ENCODE assay signal across 2 cellular contexts in the genomic region with DNA sequence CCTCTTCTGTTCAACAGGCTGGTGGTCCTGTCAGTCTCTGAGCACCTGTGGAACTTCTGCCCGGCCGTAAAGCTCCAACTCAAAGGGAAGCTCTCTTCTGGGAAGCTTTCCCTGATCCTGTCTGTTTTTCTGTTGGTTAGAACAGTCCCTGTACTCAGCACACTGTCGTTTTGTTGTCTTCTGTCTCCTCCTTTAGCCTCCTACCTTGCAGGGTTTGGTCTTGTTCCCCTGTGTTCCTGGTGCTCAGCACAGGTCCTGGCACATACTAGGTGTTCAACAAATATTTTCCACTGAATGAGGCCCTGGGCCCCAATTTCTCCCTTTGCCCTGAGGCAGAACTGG.
TF ChIP-seq lines count a peak whose summit lies in the region.

No MANE protein-coding gene starts in this region.

TF ChIP-seq in GM23338, 12 proteins besides CTCF, POLR2A, EP300 and RAD21 (continued from another document):
- TF ChIP-seq NANOG (IDR thresholded peaks at IDR 0.05; ENCODE audit: borderline replicate concordance) = no peak

TF ChIP-seq in WTC11, 78 proteins besides CTCF, POLR2A, EP300 and RAD21:
- TF ChIP-seq, protein P1, sequence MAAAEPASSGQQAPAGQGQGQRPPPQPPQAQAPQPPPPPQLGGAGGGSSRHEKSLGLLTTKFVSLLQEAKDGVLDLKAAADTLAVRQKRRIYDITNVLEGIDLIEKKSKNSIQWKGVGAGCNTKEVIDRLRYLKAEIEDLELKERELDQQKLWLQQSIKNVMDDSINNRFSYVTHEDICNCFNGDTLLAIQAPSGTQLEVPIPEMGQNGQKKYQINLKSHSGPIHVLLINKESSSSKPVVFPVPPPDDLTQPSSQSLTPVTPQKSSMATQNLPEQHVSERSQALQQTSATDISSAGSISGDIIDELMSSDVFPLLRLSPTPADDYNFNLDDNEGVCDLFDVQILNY (CRISPR knock-in tag; IDR thresholded peaks at IDR 0.05) = no peak
- TF ChIP-seq, protein P2, sequence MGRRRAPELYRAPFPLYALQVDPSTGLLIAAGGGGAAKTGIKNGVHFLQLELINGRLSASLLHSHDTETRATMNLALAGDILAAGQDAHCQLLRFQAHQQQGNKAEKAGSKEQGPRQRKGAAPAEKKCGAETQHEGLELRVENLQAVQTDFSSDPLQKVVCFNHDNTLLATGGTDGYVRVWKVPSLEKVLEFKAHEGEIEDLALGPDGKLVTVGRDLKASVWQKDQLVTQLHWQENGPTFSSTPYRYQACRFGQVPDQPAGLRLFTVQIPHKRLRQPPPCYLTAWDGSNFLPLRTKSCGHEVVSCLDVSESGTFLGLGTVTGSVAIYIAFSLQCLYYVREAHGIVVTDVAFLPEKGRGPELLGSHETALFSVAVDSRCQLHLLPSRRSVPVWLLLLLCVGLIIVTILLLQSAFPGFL (CRISPR knock-in tag; IDR thresholded peaks at IDR 0.05; ENCODE audit: borderline replicate concordance) = no peak
- TF ChIP-seq EMX1 (CRISPR knock-in tag; IDR thresholded peaks at IDR 0.05) (no peak), NFATC4 (CRISPR knock-in tag; IDR thresholded peaks at IDR 0.05) (no peak), NR3C1 (CRISPR knock-in tag; conservative IDR thresholded peaks at IDR 0.05; ENCODE audit: low read depth) (no peak), ZNF263 (CRISPR knock-in tag; IDR thresholded peaks at IDR 0.05; ENCODE audit: low read depth) (no peak), TEAD1 (CRISPR knock-in tag; IDR thresholded peaks at IDR 0.05) (no peak), ZNF423 (CRISPR knock-in tag; IDR thresholded peaks at IDR 0.05) (no peak), ZNF138 (CRISPR knock-in tag; conservative IDR thresholded peaks at IDR 0.05) (no peak)
- TF ChIP-seq, protein P3, sequence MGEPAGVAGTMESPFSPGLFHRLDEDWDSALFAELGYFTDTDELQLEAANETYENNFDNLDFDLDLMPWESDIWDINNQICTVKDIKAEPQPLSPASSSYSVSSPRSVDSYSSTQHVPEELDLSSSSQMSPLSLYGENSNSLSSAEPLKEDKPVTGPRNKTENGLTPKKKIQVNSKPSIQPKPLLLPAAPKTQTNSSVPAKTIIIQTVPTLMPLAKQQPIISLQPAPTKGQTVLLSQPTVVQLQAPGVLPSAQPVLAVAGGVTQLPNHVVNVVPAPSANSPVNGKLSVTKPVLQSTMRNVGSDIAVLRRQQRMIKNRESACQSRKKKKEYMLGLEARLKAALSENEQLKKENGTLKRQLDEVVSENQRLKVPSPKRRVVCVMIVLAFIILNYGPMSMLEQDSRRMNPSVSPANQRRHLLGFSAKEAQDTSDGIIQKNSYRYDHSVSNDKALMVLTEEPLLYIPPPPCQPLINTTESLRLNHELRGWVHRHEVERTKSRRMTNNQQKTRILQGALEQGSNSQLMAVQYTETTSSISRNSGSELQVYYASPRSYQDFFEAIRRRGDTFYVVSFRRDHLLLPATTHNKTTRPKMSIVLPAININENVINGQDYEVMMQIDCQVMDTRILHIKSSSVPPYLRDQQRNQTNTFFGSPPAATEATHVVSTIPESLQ (CRISPR knock-in tag; IDR thresholded peaks at IDR 0.05) = no peak
- TF ChIP-seq, protein P4, sequence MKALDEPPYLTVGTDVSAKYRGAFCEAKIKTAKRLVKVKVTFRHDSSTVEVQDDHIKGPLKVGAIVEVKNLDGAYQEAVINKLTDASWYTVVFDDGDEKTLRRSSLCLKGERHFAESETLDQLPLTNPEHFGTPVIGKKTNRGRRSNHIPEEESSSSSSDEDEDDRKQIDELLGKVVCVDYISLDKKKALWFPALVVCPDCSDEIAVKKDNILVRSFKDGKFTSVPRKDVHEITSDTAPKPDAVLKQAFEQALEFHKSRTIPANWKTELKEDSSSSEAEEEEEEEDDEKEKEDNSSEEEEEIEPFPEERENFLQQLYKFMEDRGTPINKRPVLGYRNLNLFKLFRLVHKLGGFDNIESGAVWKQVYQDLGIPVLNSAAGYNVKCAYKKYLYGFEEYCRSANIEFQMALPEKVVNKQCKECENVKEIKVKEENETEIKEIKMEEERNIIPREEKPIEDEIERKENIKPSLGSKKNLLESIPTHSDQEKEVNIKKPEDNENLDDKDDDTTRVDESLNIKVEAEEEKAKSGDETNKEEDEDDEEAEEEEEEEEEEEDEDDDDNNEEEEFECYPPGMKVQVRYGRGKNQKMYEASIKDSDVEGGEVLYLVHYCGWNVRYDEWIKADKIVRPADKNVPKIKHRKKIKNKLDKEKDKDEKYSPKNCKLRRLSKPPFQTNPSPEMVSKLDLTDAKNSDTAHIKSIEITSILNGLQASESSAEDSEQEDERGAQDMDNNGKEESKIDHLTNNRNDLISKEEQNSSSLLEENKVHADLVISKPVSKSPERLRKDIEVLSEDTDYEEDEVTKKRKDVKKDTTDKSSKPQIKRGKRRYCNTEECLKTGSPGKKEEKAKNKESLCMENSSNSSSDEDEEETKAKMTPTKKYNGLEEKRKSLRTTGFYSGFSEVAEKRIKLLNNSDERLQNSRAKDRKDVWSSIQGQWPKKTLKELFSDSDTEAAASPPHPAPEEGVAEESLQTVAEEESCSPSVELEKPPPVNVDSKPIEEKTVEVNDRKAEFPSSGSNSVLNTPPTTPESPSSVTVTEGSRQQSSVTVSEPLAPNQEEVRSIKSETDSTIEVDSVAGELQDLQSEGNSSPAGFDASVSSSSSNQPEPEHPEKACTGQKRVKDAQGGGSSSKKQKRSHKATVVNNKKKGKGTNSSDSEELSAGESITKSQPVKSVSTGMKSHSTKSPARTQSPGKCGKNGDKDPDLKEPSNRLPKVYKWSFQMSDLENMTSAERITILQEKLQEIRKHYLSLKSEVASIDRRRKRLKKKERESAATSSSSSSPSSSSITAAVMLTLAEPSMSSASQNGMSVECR (CRISPR knock-in tag; IDR thresholded peaks at IDR 0.05; ENCODE audit: borderline replicate concordance) = no peak
